Comparison of ENCODE assay signal across 14 cellular contexts in the genomic region with DNA sequence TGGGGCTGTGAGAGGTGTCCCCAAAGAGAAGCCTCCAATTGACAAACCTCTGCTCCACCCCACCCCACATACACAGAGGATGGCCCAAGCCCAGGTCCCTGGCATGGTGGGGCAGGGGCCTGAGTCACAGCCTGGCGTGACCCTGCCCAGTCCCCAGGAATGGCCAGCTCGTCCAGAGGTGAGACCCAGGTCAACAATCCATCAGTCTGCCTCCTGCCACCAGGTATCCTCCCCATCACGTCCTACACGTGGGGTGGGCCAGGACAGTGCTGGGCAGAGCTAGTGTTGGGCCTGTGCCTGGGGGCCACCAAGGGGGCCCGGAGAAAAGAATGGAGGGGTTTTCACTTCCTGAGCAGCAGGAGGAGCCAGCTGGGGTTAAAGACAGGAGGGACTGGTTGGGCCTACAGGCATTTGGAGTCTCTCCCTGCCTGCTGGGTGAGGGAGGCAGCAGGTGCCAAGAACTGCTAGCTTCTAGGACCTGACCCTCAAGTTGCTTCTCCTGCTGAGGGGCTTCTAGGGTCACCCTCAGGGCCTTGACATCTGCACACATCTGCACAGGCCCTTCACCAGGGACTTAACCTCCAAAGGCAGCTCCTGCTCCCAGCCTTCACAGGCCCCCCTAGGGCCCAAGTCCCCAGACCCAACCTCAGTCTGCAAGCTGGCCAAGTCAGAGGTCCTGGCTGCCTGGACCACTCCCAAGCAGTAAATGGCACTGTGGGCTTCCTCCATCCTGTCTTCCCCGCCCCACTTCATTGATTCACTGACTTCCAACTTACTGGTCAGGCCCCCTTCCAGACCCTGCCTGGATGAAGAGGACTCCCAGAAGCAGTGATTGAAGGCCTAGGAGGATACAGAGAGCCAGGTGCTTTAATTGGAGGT. TPM values are rescaled to one million over a fixed set of nuclear protein-coding genes. Genes with fewer than 3 reads are reported as not detected.
DNase-seq lines count a peak whose midpoint lies in the region; ATAC-seq, FAIRE-seq and TF ChIP-seq lines count a peak whose summit lies in the region.
"Had no signal": no experiment of that assay in that cellular context is flagged by ENCODE, and none has a peak within 500 bp of the region (broad histone marks: within the 10 kb centered on the region; RNA-seq: fewer than 3 reads in every experiment).

No MANE protein-coding gene starts in this region.

- H3K4me3 Mint-ChIP-seq in nephron, result peak overlapping the region in 1 of 3 experiments; percentile 35
- no peak overlapping the region for H3K4me3 Mint-ChIP-seq in activated CD4-positive, alpha-beta memory T cell treated with anti-CD3 and anti-CD28 coated beads for 36 hours

- no peak for TF ChIP-seq RAD21 in GM12878 (IDR thresholded peaks at IDR 0.05; ENCODE audit: insufficient read depth, low read depth, low read length)

- DNase-seq in GM12878 (ENCODE audit: low read depth, low spot score), result no peak
- DNase-seq in HAP-1 (ENCODE audit: low spot score in 2 of 2), result no peak
- no peak for DNase-seq in activated CD4-positive, alpha-beta memory T cell treated with anti-CD3 and anti-CD28 coated beads for 36 hours
- DNase-seq in substantia nigra (lab: John Stamatoyannopoulos, UW), result no peak
- DNase-seq: GOT3, NCI-H2081 treated with DMSO at 0.1 percent for 48 hours, NCI-H82 had no signal

- CTCF ChIA-PET in GM12878 (lab: Yijun Ruan, JAX), result interaction anchor here (0.7 to 12.9 kb wide), 38 partner anchors 10 to 557 kb away, joined by 3 to 264 read pairs (median 5); a partner anchor contains a TSS
- CTCF ChIA-PET in activated CD4-positive, alpha-beta memory T cell treated with anti-CD3 and anti-CD28 coated beads for 36 hours (lab: Charles Lee), result interaction anchor here (0.6 to 11.1 kb wide), 24 partner anchors 8 to 412 kb away, joined by 3 to 172 read pairs (median 4); a partner anchor contains a TSS

- TF ChIP-seq CTCF in C4-2B (conservative IDR thresholded peaks at IDR 0.05) (no peak), Loucy (conservative IDR thresholded peaks at IDR 0.05; ENCODE audit: low read length) (no peak), GM12878 (IDR thresholded peaks at IDR 0.05 in 2 of 3, conservative IDR thresholded peaks at IDR 0.05 in 1 of 3; ENCODE audit: control insufficient read depth in 2 of 3, extremely low read depth in 1 of 3, insufficient read depth in 1 of 3, low read depth in 3 of 3, low read length in 3 of 3) (no peak), nephron (IDR thresholded peaks at IDR 0.05; ENCODE audit: unreplicated experiment in 3 of 3) (no peak)

- ATAC-seq in GM12878 (no peak), GM18868 (IDR thresholded peaks at IDR 0.05; ENCODE audit: unreplicated experiment) (no peak)

- SMC1A ChIA-PET in GM12878 (lab: Charles Lee; ENCODE audit: uncharacterized antibody, unreplicated experiment), result interaction anchor here (0.5 to 5.5 kb wide), 22 partner anchors 12 to 446 kb away, joined by 3 to 50 read pairs (median 4); a partner anchor contains a TSS

- H3K79me2 ChIP-seq in Loucy (ENCODE audit: insufficient read depth, low read length), result peaks cover 10% of the 10 kb centered on the region; the same call in 1 of the 2 replicates
- peaks cover 13% of the 10 kb centered on the region for H3K79me2 ChIP-seq in GM12878 (ENCODE audit: control insufficient read depth, insufficient read depth, low read length)

- TF ChIP-seq POLR2A in GM12878 (IDR thresholded peaks at IDR 0.05; ENCODE audit: low read depth, low read length), result no peak

- H3K36me3 Mint-ChIP-seq in nephron (ENCODE audit: low read depth), result no peaks in the 10 kb centered on the region
- no peaks in the 10 kb centered on the region for H3K36me3 Mint-ChIP-seq in activated CD4-positive, alpha-beta memory T cell treated with anti-CD3 and anti-CD28 coated beads for 36 hours

- no peaks in the 10 kb centered on the region for H3K27me3 ChIP-seq in Loucy (ENCODE audit: insufficient read depth, low read length, poor library complexity, severe bottlenecking)
- H3K27me3 ChIP-seq in GM12878 (replicated peaks in 1 of 2; ENCODE audit: control insufficient read depth in 2 of 2, insufficient read depth in 2 of 2, low read length in 1 of 2), result no peaks in the 10 kb centered on the region
- no peaks in the 10 kb centered on the region for H3K27me3 ChIP-seq in HAP-1 (ENCODE audit: low read depth)
- H3K27me3 ChIP-seq: pancreas had no signal

- peak overlapping the region in 2 of 3 experiments; percentile 8 to 90 for H3K27ac Mint-ChIP-seq in nephron
- H3K27ac Mint-ChIP-seq in activated CD4-positive, alpha-beta memory T cell treated with anti-CD3 and anti-CD28 coated beads for 36 hours, result no peak overlapping the region

- H3K9me3 Mint-ChIP-seq in nephron, result no peaks in the 10 kb centered on the region
- no peaks in the 10 kb centered on the region for H3K9me3 Mint-ChIP-seq in activated CD4-positive, alpha-beta memory T cell treated with anti-CD3 and anti-CD28 coated beads for 36 hours
- H3K9me3 Mint-ChIP-seq: activated B cell treated with CpG ODN at 0.5 μM for 24 hours had no signal

- peaks cover 42% of the 10 kb centered on the region for H3K4me1 Mint-ChIP-seq in nephron
- H3K4me1 Mint-ChIP-seq in activated CD4-positive, alpha-beta memory T cell treated with anti-CD3 and anti-CD28 coated beads for 36 hours (ENCODE audit: low read depth), result peaks cover 15% of the 10 kb centered on the region

- RAD21 ChIA-PET in GM12878 (lab: Charles Lee; ENCODE audit: unreplicated experiment), result interaction anchor here (0.7 to 11.0 kb wide), 13 partner anchors 8 to 446 kb away, joined by 3 to 179 read pairs (median 6); a partner anchor contains a TSS

- 39% methylated on average over 6 of the region's 6 CpGs for WGBS in GM12878 (ENCODE audit: insufficient coverage, insufficient replicate concordance, low lambda C conversion rate, missing lambda C conversion rate)

- peak overlapping the region; percentile 97 for H3K4me3 ChIP-seq in Loucy (ENCODE audit: low read length, poor library complexity, severe bottlenecking)
- H3K4me3 ChIP-seq in GM12878, result no peak overlapping the region
- H3K4me3 ChIP-seq in HAP-1, result no peak overlapping the region
- H3K4me3 ChIP-seq: upper lobe of right lung had no signal

- TF ChIP-seq EP300 in GM12878 (IDR thresholded peaks at IDR 0.05; ENCODE audit: borderline replicate concordance in 1 of 2, control insufficient read depth in 1 of 2, low read depth in 2 of 2, low read length in 2 of 2), result no peak

- H3F3A ChIP-seq in Loucy (ENCODE audit: low read depth), result no peaks in the 10 kb centered on the region

- H3K36me3 ChIP-seq in Loucy (ENCODE audit: insufficient read depth, low read length) (no peaks in the 10 kb centered on the region), GM12878 (ENCODE audit: control insufficient read depth in 2 of 2, insufficient read depth in 2 of 2, low read length in 1 of 2) (no peaks in the 10 kb centered on the region), HAP-1 (replicated peaks) (no peaks in the 10 kb centered on the region)
- H3K36me3 ChIP-seq: pancreas, upper lobe of right lung had no signal

- H3K9me3 ChIP-seq in Loucy (ENCODE audit: insufficient read depth, low read depth, low read length) (no peaks in the 10 kb centered on the region), GM12878 (replicated peaks; ENCODE audit: control insufficient read depth, insufficient read depth, low read length) (no peaks in the 10 kb centered on the region), HAP-1 (no peaks in the 10 kb centered on the region)
- H3K9me3 ChIP-seq: pancreas, upper lobe of right lung had no signal

- FAIRE-seq in GM12878 (lab: Jason Lieb, UNC), result no peak
- FAIRE-seq: pancreas had no signal

- no TSS peak for BruUV-seq in GM12878 (replicated peaks; lab: Mats Ljungman, UMichigan)

- peaks cover 33% of the 10 kb centered on the region for H3K4me1 ChIP-seq in Loucy (ENCODE audit: insufficient read depth, low read length, poor library complexity, severe bottlenecking)
- peaks cover 54% of the 10 kb centered on the region for H3K4me1 ChIP-seq in GM12878 (ENCODE audit: control insufficient read depth, insufficient read depth, low read length)
- H3K4me1 ChIP-seq in HAP-1, result peaks cover 14% of the 10 kb centered on the region

- no peaks in the 10 kb centered on the region for H3K27me3 Mint-ChIP-seq in nephron (ENCODE audit: low read depth)
- peaks cover 12% of the 10 kb centered on the region for H3K27me3 Mint-ChIP-seq in activated CD4-positive, alpha-beta memory T cell treated with anti-CD3 and anti-CD28 coated beads for 36 hours

- H4K20me1 ChIP-seq in Loucy (ENCODE audit: insufficient read depth, low read length, poor library complexity, severe bottlenecking) (no peaks in the 10 kb centered on the region), GM12878 (ENCODE audit: control insufficient read depth, insufficient read depth) (no peaks in the 10 kb centered on the region)

- H3K27ac ChIP-seq in C4-2B (peak overlapping the region; percentile 47; the same call in 1 of the 2 replicates), GM12878 (ENCODE audit: control insufficient read depth, insufficient read depth) (peak overlapping the region; percentile 85; the same call in 1 of the 2 replicates), substantia nigra (ENCODE audit: low read depth, low read length, poor library complexity, severe bottlenecking) (no peak overlapping the region)
- H3K27ac ChIP-seq: upper lobe of right lung had no signal

- POLR2A ChIA-PET in GM12878 (lab: Charles Lee), result interaction anchor here (1.0 to 11.0 kb wide), 9 partner anchors 8 to 350 kb away, joined by 3 to 97 read pairs (median 5); a partner anchor contains a TSS
- POLR2A ChIA-PET in activated CD4-positive, alpha-beta memory T cell treated with anti-CD3 and anti-CD28 coated beads for 36 hours (lab: Charles Lee), result interaction anchor here (3.4 kb wide), 1 partner anchor 305 kb away, joined by 27 read pairs; a partner anchor contains a TSS

- intact Hi-C loops in GM12878 (cut with micrococcal nuclease; ENCODE audit: unreplicated experiment), result loop anchor here (2.0 to 10.0 kb wide), 2 partner anchors 75 to 621 kb away; a partner anchor contains a TSS
- intact Hi-C loops in activated CD4-positive, alpha-beta memory T cell treated with anti-CD3 and anti-CD28 coated beads for 36 hours (cut with micrococcal nuclease), result loop anchor here (10.0 kb wide), 1 partner anchor 471 kb away; no protein-coding TSS in a partner anchor

- H3K9me2 ChIP-seq in Loucy (replicated peaks; ENCODE audit: low read depth, low read length), result no peaks in the 10 kb centered on the region

- no peak overlapping the region for H2AFZ ChIP-seq in Loucy (ENCODE audit: low read length)
- peak overlapping the region; percentile 6; the same call in 1 of the 2 replicates for H2AFZ ChIP-seq in GM12878 (ENCODE audit: control insufficient read depth, low read depth, low read length)

- peak overlapping the region; percentile 100 for H3K4me2 ChIP-seq in Loucy (ENCODE audit: low read depth, low read length, poor library complexity, severe bottlenecking)
- H3K4me2 ChIP-seq in GM12878 (ENCODE audit: control insufficient read depth, insufficient read depth), result peak overlapping the region; percentile 94

- H3K9ac ChIP-seq in Loucy (ENCODE audit: low read depth, low read length, poor library complexity, severe bottlenecking) (peak overlapping the region; percentile 98), GM12878 (ENCODE audit: control insufficient read depth, insufficient read depth, low read length) (no peak overlapping the region; the same call in 1 of the 2 replicates)

- in situ Hi-C loops in GM12878 (cut with MboI), result loop anchor here (5.0 kb wide), 2 partner anchors 353 to 408 kb away; no protein-coding TSS in a partner anchor
- in situ Hi-C loops in HAP-1 (cut with MboI; ENCODE audit: low sequenced_read_pairs), result loop anchor here (25.0 kb wide), 1 partner anchor 413 kb away; no protein-coding TSS in a partner anchor

RNA-seq across cellular contexts. Expression of a gene that starts 51.9 kb away (rescaled TPM):
- total RNA-seq in GM12878 (2013; cell fraction: nucleolus; rRNA removed), result 26.2 and 26.4 TPM in 2 replicates
- 107 and 109 TPM in 2 replicates for total RNA-seq in GM12878 (2014; rRNA removed)
- total RNA-seq in GM12878 (2014; rRNA removed; fragmentation: Illumina TruSeq; extraction: Trizol), result 74.9 and 80.5 TPM in 2 replicates
- 85.9 and 91.1 TPM in 2 replicates for total RNA-seq in GM12878 (2021)
- 45.9 TPM for polyA plus RNA-seq in GM12878 (2011; ENCODE audit: low read depth)
- polyA plus RNA-seq in GM12878 (2011; rRNA removed), result 91.6 and 128 TPM in 2 replicates
- polyA plus RNA-seq in GM12878 (2011; cell fraction: cytosol; rRNA removed), result 127 and 146 TPM in 2 replicates
- 48.1 and 49.3 TPM in 2 replicates for polyA plus RNA-seq in GM12878 (2011; cell fraction: nucleus; rRNA removed)
- 68.0 and 83.2 TPM in 2 replicates for polyA plus RNA-seq in GM12878 (2012)
- 68.1 and 87.4 TPM in 2 replicates for polyA plus RNA-seq in GM12878 (2014; fragmentation: Illumina TruSeq; extraction: Trizol)
- 100 to 1,000 TPM; 291 to 294 TPM for polyA plus RNA-seq in GM12878 (2014; fragmentation: Nextera tagmentation; extraction: Ambion mirVana)
- polyA plus RNA-seq in GM12878 (2014; rRNA removed), result 117 and 145 TPM in 2 replicates
- polyA plus RNA-seq in GM12878 (2016; fragmentation: Nextera tagmentation; extraction: Ambion mirVana), result 100 to 1,000 TPM; 170 to 193 TPM
- 21.9 and 36.1 TPM in 2 replicates for polyA minus RNA-seq in GM12878 (2011; rRNA and poly(A)+ RNA removed)
- polyA minus RNA-seq in GM12878 (2011; cell fraction: cytosol; rRNA and poly(A)+ RNA removed), result 16.8 and 17.4 TPM in 2 replicates
- polyA minus RNA-seq in GM12878 (2011; cell fraction: nucleus; rRNA and poly(A)+ RNA removed), result 7.9 and 9.6 TPM in 2 replicates
- 10 to 100 TPM; 49.5 to 50.1 TPM for total RNA-seq in activated CD4-positive, alpha-beta memory T cell treated with anti-CD3 and anti-CD28 coated beads for 36 hours

RNA-seq across cellular contexts. Expression of a gene that starts 52.0 kb away (rescaled TPM):
- total RNA-seq in GM12878 (2013; cell fraction: nucleolus; rRNA removed), result 27.1 and 27.5 TPM in 2 replicates
- total RNA-seq in GM12878 (2014; rRNA removed) (7.1 and 7.5 TPM in 2 replicates), GM12878 (2014; rRNA removed; fragmentation: Illumina TruSeq; extraction: Trizol) (4.0 and 4.1 TPM in 2 replicates), GM12878 (2021) (12.8 and 14.8 TPM in 2 replicates)
- 5.4 TPM for polyA plus RNA-seq in GM12878 (2011; ENCODE audit: low read depth)
- polyA plus RNA-seq in GM12878 (2011; rRNA removed) (9.2 and 15.0 TPM in 2 replicates), GM12878 (2014; fragmentation: Illumina TruSeq; extraction: Trizol) (7.4 and 9.5 TPM in 2 replicates), GM12878 (2014; fragmentation: Nextera tagmentation; extraction: Ambion mirVana) (under 1 TPM in 1 of 2 experiments, not detected in 1; 0.09 TPM), GM12878 (2014; rRNA removed) (9.5 and 10.2 TPM in 2 replicates), GM12878 (2016; fragmentation: Nextera tagmentation; extraction: Ambion mirVana) (1 to 10 TPM; 4.3 to 5.1 TPM)
- polyA plus RNA-seq in GM12878 (2011; cell fraction: cytosol; rRNA removed), result 21.7 and 22.5 TPM in 2 replicates
- polyA plus RNA-seq in GM12878 (2011; cell fraction: nucleus; rRNA removed), result 54.7 and 59.6 TPM in 2 replicates
- 8.2 and 11.7 TPM in 2 replicates for polyA plus RNA-seq in GM12878 (2012)
- 36.4 and 36.7 TPM in 2 replicates for polyA minus RNA-seq in GM12878 (2011; rRNA and poly(A)+ RNA removed)
- polyA minus RNA-seq in GM12878 (2011; cell fraction: cytosol; rRNA and poly(A)+ RNA removed), result 9.3 and 13.2 TPM in 2 replicates
- 8.3 and 15.1 TPM in 2 replicates for polyA minus RNA-seq in GM12878 (2011; cell fraction: nucleus; rRNA and poly(A)+ RNA removed)
- total RNA-seq in activated CD4-positive, alpha-beta memory T cell treated with anti-CD3 and anti-CD28 coated beads for 36 hours, result 10 to 100 TPM; 11.6 to 13.0 TPM
